ENCODE assay signal across 29 cellular contexts in the genomic region with DNA sequence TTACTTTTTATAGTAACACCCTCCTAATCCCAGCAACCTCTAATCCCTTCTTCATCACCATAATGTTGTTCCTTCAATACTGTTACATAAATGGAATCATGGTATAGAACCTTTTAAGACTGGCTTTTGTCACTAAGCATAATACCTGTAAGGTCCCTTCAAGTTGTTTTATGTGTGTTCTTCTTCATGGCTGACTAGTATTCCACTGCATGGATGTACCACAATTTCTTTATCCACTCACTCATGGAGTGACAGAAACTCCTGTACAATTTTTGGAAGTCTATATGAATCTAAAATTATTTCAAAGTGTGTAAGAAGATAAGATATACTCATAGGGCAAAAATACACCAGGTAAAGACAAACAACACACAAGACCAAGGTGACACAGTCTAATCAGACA.
"Had no signal": no experiment of that assay in that cellular context is flagged by ENCODE, and none has a peak within 500 bp of the region (broad histone marks: within the 10 kb centered on the region; RNA-seq: fewer than 3 reads in every experiment).

No MANE protein-coding gene starts in this region.

- H3K4me1 Mint-ChIP-seq: activated B cell treated with CpG ODN at 0.5 μM for 24 hours; central memory CD8-positive, alpha-beta T cell had no signal

- H3K4me3 Mint-ChIP-seq: activated B cell treated with CpG ODN at 0.5 μM for 24 hours; activated CD8-positive, alpha-beta T cell treated with anti-CD3 and anti-CD28 coated beads for 36 hours; activated naive CD8-positive, alpha-beta T cell; activated T-cell treated with anti-CD3 and anti-CD28 coated beads, Interleukin-2, amount 50 U/mL, for 4 hours; activated T-helper 1 cell treated with anti-CD3 and anti-CD28 coated beads, Interleukin-12 subunit alpha, Interleukin-12 subunit beta, Interleukin-2, Interleukin-4 antibody, amounts not matched to agents 30 ng/mL and 10 ng/mL and 1 ng/mL, durations not matched to agents 14 hours and 24 hours and 36 hours; central memory CD8-positive, alpha-beta T cell; dendritic cell treated with granulocyte-macrophage colony-stimulating factor and Interleukin-4, amounts not matched to agents 40 ng/mL and 50 ng/mL, for 4 days had no signal

- FAIRE-seq: astrocyte, bronchial epithelial cell, endothelial cell of umbilical vein had no signal

- H3K27ac Mint-ChIP-seq: activated B cell treated with CpG ODN at 0.5 μM for 24 hours; activated CD8-positive, alpha-beta T cell treated with anti-CD3 and anti-CD28 coated beads for 36 hours; activated naive CD8-positive, alpha-beta T cell; activated T-helper 1 cell treated with anti-CD3 and anti-CD28 coated beads, Interleukin-12 subunit alpha, Interleukin-12 subunit beta, Interleukin-2, Interleukin-4 antibody, amounts not matched to agents 30 ng/mL and 10 ng/mL and 1 ng/mL, durations not matched to agents 14 hours and 24 hours and 36 hours; activated T-helper 2 cell treated with anti-CD3 and anti-CD28 coated beads, Interferon-gamma antibody, Interleukin-2, Interleukin-4, amounts not matched to agents 10 μg/mL and 5 μg/mL and 100 μg/mL, durations not matched to agents 14 hours and 24 hours and 36 hours; dendritic cell treated with granulocyte-macrophage colony-stimulating factor and Interleukin-4, amounts not matched to agents 40 ng/mL and 50 ng/mL, for 4 days had no signal

- H3K27me3 ChIP-seq: brain microvascular endothelial cell, dorsolateral prefrontal cortex, esophagus squamous epithelium, gastroesophageal sphincter had no signal

- H3K27me3 Mint-ChIP-seq: activated B cell treated with CpG ODN at 0.5 μM for 24 hours; activated CD8-positive, alpha-beta T cell treated with anti-CD3 and anti-CD28 coated beads for 36 hours; activated naive CD8-positive, alpha-beta T cell; central memory CD8-positive, alpha-beta T cell; dendritic cell treated with granulocyte-macrophage colony-stimulating factor and Interleukin-4, amounts not matched to agents 40 ng/mL and 50 ng/mL, for 4 days had no signal

- H3K27ac ChIP-seq: brain microvascular endothelial cell, coronary artery, dorsolateral prefrontal cortex, epithelial cell of prostate, esophagus squamous epithelium, gastroesophageal sphincter, VCaP had no signal

- H3K4me3 ChIP-seq: coronary artery, dorsolateral prefrontal cortex, esophagus squamous epithelium, gastroesophageal sphincter had no signal

- ATAC-seq: activated CD8-positive, alpha-beta T cell treated with anti-CD3 and anti-CD28 coated beads for 36 hours; gastroesophageal sphincter had no signal

- DNase-seq: activated B cell treated with CpG ODN at 0.5 μM for 24 hours; activated CD4-positive, alpha-beta T cell treated with anti-CD3 and anti-CD28 coated beads for 48 hours; activated CD4-positive, alpha-beta T cell treated with anti-CD3 and anti-CD28 coated beads, Interleukin-2, amount 50 U/mL, for 1 hour; activated CD4-positive, alpha-beta T cell treated with anti-CD3 and anti-CD28 coated beads, Interleukin-2, amount 50 U/mL, for 48 hours; activated CD8-positive, alpha-beta memory T cell treated with anti-CD3 and anti-CD28 coated beads for 24 hours; activated CD8-positive, alpha-beta T cell treated with anti-CD3 and anti-CD28 coated beads for 36 hours; activated effector memory CD4-positive, alpha-beta T cell treated with anti-CD3 and anti-CD28 coated beads, Interleukin-2, amount 50 U/mL, for 16 hours; activated naive CD4-positive, alpha-beta T cell treated with anti-CD3 and anti-CD28 coated beads, Interleukin-2, amount 50 U/mL, for 16 hours; activated T-cell treated with anti-CD3 and anti-CD28 coated beads, Interleukin-2, amount 50 U/mL, for 4 hours; amniotic stem cell; anterior cingulate cortex; brain microvascular endothelial cell; effector memory CD4-positive, alpha-beta T cell; esophagus squamous epithelium; foreskin melanocyte; T-helper 2 cell had no signal
